8 cellular contexts compared by ENCODE assay signal in the genomic region with DNA sequence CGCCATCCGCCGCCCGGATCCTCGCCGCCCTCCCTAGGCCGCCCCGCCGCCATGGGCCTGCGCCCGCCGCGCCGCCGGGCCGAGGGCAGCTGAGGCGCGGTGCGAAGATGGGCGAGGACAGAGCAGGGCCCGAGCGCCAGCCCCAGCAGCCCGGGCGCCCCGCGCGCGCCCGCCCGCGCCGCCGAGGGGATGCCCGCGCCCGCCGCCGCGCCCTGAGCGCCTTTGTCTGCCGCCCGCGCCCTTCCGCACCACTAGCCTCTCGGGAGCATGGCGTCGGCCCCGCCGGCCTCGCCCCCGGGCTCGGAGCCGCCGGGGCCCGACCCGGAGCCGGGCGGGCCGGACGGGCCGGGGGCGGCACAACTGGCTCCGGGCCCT. TPM values are rescaled to one million over a fixed set of nuclear protein-coding genes. Genes with fewer than 3 reads are reported as not detected.
DNase-seq lines count a peak whose midpoint lies in the region; ATAC-seq and TF ChIP-seq lines count a peak whose summit lies in the region.

No MANE protein-coding gene starts in this region.

- peak overlapping the region; percentile 89 for H3K27ac ChIP-seq in CD4-positive, CD25-positive, alpha-beta regulatory T cell (ENCODE audit: insufficient read depth, low read length, poor library complexity, severe bottlenecking)
- H3K27ac ChIP-seq in ascending aorta, result peak overlapping the region; percentile 95 to 97
- H3K27ac ChIP-seq in tibial artery, result peak overlapping the region; percentile 95 to 97

- H3K4me3 ChIP-seq in CD4-positive, CD25-positive, alpha-beta regulatory T cell (ENCODE audit: low read depth, low read length), result no peak overlapping the region
- H3K4me3 ChIP-seq in ascending aorta (peak overlapping the region; percentile 76 to 81), lower leg skin (ENCODE audit: low read depth, poor library complexity, severe bottlenecking) (peak overlapping the region; percentile 28), tibial artery (peak overlapping the region; percentile 65 to 83)

- peak overlapping the region in 1 of 3 donors; percentile 92 for H3K27ac Mint-ChIP-seq in CD4-positive, CD25-positive, alpha-beta regulatory T cell

- H3K36me3 Mint-ChIP-seq in CD4-positive, CD25-positive, alpha-beta regulatory T cell, result peaks cover 9% of the 10 kb centered on the region

- H3K4me1 Mint-ChIP-seq in CD4-positive, CD25-positive, alpha-beta regulatory T cell, result peaks cover 15 to 38% (median 32%) of the 10 kb centered on the region in 4 donors

- DNase-seq in CD4-positive, CD25-positive, alpha-beta regulatory T cell, result no peak
- DNase-seq in ascending aorta (ENCODE audit: low spot score in 2 of 2) (peak in 1 of 2 donors; percentile 69), lower leg skin (ENCODE audit: low spot score in 2 of 2) (no peak), tibial artery (no peak), iPS-NIHi7 (ENCODE audit: extremely low spot score) (no peak)
- no peak for DNase-seq in effector CD4-positive, alpha-beta T cell

- H3K4me1 ChIP-seq in CD4-positive, CD25-positive, alpha-beta regulatory T cell (ENCODE audit: control insufficient read depth, insufficient read depth, low read length, poor library complexity, severe bottlenecking), result peaks cover 24% of the 10 kb centered on the region
- H3K4me1 ChIP-seq in ascending aorta (peaks cover 0 to 20% of the 10 kb centered on the region in 2 donors), tibial artery (peaks cover 0 to 48% (median 32%) of the 10 kb centered on the region in 4 donors)

- TF ChIP-seq CTCF in ascending aorta (IDR thresholded peaks at IDR 0.05), result no peak
- TF ChIP-seq CTCF in lower leg skin (IDR thresholded peaks at IDR 0.05), result no peak
- no peak for TF ChIP-seq CTCF in tibial artery (IDR thresholded peaks at IDR 0.05)

- TF ChIP-seq POLR2A in lower leg skin (IDR thresholded peaks at IDR 0.05), result no peak

- H3K27me3 ChIP-seq in CD4-positive, CD25-positive, alpha-beta regulatory T cell (ENCODE audit: control insufficient read depth, insufficient read depth, low read length), result no peaks in the 10 kb centered on the region
- H3K27me3 ChIP-seq in ascending aorta (no peaks in the 10 kb centered on the region), tibial artery (no peaks in the 10 kb centered on the region)

- H3K9me3 ChIP-seq in CD4-positive, CD25-positive, alpha-beta regulatory T cell (ENCODE audit: control insufficient read depth in 2 of 2, low read length in 2 of 2), result no peaks in the 10 kb centered on the region
- no peaks in the 10 kb centered on the region for H3K9me3 ChIP-seq in ascending aorta
- no peaks in the 10 kb centered on the region for H3K9me3 ChIP-seq in tibial artery

- 2% methylated on average over 36 of the region's 63 CpGs; no CpG with 5 or more reads in 1 of the 2 donors for WGBS in lower leg skin, 2 donors

- H3K9me3 Mint-ChIP-seq in CD4-positive, CD25-positive, alpha-beta regulatory T cell, result no peaks in the 10 kb centered on the region

- peak overlapping the region; percentile 90 to 97 (median 92) for H3K4me3 Mint-ChIP-seq in CD4-positive, CD25-positive, alpha-beta regulatory T cell

- no peaks in the 10 kb centered on the region for H3K36me3 ChIP-seq in CD4-positive, CD25-positive, alpha-beta regulatory T cell (ENCODE audit: control insufficient read depth, insufficient read depth, low read length)
- H3K36me3 ChIP-seq in ascending aorta (no peaks in the 10 kb centered on the region), tibial artery (no peaks in the 10 kb centered on the region)

- intact Hi-C loops in ascending aorta (cut with DNase I), result loop anchor here (1.0 kb wide), 2 partner anchors 24 to 73 kb away; a partner anchor contains a TSS
- intact Hi-C loops in lower leg skin (cut with DNase I; ENCODE audit: low total_unique reads), result no loop called here
- intact Hi-C loops in tibial artery (cut with DNase I; ENCODE audit: low total_unique reads), result no loop called here

- peak; percentile 55 to 58 for ATAC-seq in CD4-positive, CD25-positive, alpha-beta regulatory T cell (ENCODE audit: low read depth in 2 of 2)
- peak; percentile 35 for ATAC-seq in GM19463 (IDR thresholded peaks at IDR 0.05; ENCODE audit: unreplicated experiment)
- ATAC-seq in HG03558 (IDR thresholded peaks at IDR 0.05; ENCODE audit: extremely low read depth, unreplicated experiment), result peak; percentile 22

- peaks cover 8% of the 10 kb centered on the region for H3K27me3 Mint-ChIP-seq in CD4-positive, CD25-positive, alpha-beta regulatory T cell

RNA-seq across cellular contexts. Expression of a gene that starts 0.3 kb away (rescaled TPM):
- 34.5 TPM for total RNA-seq in CD4-positive, CD25-positive, alpha-beta regulatory T cell
- polyA plus RNA-seq in CD4-positive, CD25-positive, alpha-beta regulatory T cell, result 1 to 10 TPM; 1.0 to 2.8 (median 1.5) TPM
- total RNA-seq in ascending aorta (47.0 TPM), lower leg skin (10 to 100 TPM; 22.1 to 66.3 (median 27.7) TPM)

RNA-seq across cellular contexts. Expression of a gene that starts 24.0 kb away (rescaled TPM):
- 4.8 TPM for total RNA-seq in CD4-positive, CD25-positive, alpha-beta regulatory T cell
- 1 to 10 TPM; 2.2 to 4.5 (median 2.7) TPM for polyA plus RNA-seq in CD4-positive, CD25-positive, alpha-beta regulatory T cell
- total RNA-seq in ascending aorta (44.0 TPM), lower leg skin (10 to 100 TPM; 14.0 to 21.0 (median 18.8) TPM)

RNA-seq across cellular contexts. Expression of a gene that starts 28.7 kb away (rescaled TPM):
- total RNA-seq in CD4-positive, CD25-positive, alpha-beta regulatory T cell, result 6.7 TPM
- 10 to 100 TPM; 16.2 to 29.8 (median 23.1) TPM for polyA plus RNA-seq in CD4-positive, CD25-positive, alpha-beta regulatory T cell
- total RNA-seq in ascending aorta (66.0 TPM), lower leg skin (10 to 100 TPM; 15.4 to 29.8 (median 19.5) TPM)

RNA-seq across cellular contexts. Expression of a gene that starts 43.9 kb away (rescaled TPM):
- total RNA-seq in CD4-positive, CD25-positive, alpha-beta regulatory T cell, result 71.4 TPM
- polyA plus RNA-seq in CD4-positive, CD25-positive, alpha-beta regulatory T cell, result 10 to 100 TPM in 3 of 4 donors, 1 to 10 TPM in 1; 7.8 to 45.3 (median 32.2) TPM
- 47.6 TPM for total RNA-seq in ascending aorta
- total RNA-seq in lower leg skin, result 10 to 100 TPM; 13.8 to 30.0 (median 19.4) TPM

RNA-seq across cellular contexts. Expression of a gene that starts 55.4 kb away (rescaled TPM):
- 37.8 TPM for total RNA-seq in CD4-positive, CD25-positive, alpha-beta regulatory T cell
- polyA plus RNA-seq in CD4-positive, CD25-positive, alpha-beta regulatory T cell, result 100 to 1,000 TPM in 1 of 4 donors, 10 to 100 TPM in 3; 63.0 to 109 (median 85.2) TPM
- total RNA-seq in ascending aorta (47.8 TPM), lower leg skin (10 to 100 TPM; 55.1 to 70.8 (median 61.6) TPM)
